Comparison of ENCODE assay signal across 1 cellular context in the genomic region with DNA sequence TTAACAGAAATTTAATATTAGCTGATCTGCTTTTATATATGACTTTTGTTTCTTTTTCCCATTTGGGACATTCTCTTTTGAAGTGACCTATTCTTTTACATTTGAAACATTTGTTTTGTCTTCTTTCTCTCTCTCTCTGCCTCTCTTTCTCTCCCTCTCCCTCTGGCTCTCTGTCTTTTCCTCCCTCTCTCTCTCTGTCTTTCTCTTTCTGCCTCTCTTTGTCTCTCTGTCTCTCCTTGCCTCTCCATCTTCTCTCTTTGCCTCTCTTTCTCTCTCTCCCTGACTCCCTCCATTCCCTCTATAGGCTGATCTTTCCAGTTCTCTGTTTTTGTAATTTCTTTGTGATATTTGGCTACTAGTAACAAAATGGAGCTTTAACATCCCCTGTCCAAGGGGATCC.
TF ChIP-seq lines count a peak whose summit lies in the region.

No MANE protein-coding gene starts in this region.

TF ChIP-seq in GM23338, 12 proteins besides CTCF, POLR2A, EP300 and RAD21 (continued from another document):
- TF ChIP-seq, protein P1, sequence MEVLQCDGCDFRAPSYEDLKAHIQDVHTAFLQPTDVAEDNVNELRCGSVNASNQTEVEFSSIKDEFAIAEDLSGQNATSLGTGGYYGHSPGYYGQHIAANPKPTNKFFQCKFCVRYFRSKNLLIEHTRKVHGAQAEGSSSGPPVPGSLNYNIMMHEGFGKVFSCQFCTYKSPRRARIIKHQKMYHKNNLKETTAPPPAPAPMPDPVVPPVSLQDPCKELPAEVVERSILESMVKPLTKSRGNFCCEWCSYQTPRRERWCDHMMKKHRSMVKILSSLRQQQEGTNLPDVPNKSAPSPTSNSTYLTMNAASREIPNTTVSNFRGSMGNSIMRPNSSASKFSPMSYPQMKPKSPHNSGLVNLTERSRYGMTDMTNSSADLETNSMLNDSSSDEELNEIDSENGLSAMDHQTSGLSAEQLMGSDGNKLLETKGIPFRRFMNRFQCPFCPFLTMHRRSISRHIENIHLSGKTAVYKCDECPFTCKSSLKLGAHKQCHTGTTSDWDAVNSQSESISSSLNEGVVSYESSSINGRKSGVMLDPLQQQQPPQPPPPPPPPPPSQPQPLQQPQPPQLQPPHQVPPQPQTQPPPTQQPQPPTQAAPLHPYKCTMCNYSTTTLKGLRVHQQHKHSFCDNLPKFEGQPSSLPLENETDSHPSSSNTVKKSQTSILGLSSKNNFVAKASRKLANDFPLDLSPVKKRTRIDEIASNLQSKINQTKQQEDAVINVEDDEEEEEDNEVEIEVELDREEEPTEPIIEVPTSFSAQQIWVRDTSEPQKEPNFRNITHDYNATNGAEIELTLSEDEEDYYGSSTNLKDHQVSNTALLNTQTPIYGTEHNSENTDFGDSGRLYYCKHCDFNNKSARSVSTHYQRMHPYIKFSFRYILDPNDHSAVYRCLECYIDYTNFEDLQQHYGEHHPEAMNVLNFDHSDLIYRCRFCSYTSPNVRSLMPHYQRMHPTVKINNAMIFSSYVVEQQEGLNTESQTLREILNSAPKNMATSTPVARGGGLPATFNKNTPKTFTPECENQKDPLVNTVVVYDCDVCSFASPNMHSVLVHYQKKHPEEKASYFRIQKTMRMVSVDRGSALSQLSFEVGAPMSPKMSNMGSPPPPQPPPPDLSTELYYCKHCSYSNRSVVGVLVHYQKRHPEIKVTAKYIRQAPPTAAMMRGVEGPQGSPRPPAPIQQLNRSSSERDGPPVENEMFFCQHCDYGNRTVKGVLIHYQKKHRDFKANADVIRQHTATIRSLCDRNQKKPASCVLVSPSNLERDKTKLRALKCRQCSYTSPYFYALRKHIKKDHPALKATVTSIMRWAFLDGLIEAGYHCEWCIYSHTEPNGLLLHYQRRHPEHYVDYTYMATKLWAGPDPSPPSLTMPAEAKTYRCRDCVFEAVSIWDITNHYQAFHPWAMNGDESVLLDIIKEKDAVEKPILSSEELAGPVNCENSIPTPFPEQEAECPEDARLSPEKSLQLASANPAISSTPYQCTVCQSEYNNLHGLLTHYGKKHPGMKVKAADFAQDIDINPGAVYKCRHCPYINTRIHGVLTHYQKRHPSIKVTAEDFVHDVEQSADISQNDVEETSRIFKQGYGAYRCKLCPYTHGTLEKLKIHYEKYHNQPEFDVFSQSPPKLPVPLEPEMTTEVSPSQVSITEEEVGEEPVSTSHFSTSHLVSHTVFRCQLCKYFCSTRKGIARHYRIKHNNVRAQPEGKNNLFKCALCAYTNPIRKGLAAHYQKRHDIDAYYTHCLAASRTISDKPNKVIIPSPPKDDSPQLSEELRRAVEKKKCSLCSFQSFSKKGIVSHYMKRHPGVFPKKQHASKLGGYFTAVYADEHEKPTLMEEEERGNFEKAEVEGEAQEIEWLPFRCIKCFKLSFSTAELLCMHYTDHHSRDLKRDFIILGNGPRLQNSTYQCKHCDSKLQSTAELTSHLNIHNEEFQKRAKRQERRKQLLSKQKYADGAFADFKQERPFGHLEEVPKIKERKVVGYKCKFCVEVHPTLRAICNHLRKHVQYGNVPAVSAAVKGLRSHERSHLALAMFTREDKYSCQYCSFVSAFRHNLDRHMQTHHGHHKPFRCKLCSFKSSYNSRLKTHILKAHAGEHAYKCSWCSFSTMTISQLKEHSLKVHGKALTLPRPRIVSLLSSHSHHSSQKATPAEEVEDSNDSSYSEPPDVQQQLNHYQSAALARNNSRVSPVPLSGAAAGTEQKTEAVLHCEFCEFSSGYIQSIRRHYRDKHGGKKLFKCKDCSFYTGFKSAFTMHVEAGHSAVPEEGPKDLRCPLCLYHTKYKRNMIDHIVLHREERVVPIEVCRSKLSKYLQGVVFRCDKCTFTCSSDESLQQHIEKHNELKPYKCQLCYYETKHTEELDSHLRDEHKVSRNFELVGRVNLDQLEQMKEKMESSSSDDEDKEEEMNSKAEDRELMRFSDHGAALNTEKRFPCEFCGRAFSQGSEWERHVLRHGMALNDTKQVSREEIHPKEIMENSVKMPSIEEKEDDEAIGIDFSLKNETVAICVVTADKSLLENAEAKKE (CRISPR knock-in tag; IDR thresholded peaks at IDR 0.05) = no peak
